ENCODE assay signal across 9 cellular contexts in the genomic region with DNA sequence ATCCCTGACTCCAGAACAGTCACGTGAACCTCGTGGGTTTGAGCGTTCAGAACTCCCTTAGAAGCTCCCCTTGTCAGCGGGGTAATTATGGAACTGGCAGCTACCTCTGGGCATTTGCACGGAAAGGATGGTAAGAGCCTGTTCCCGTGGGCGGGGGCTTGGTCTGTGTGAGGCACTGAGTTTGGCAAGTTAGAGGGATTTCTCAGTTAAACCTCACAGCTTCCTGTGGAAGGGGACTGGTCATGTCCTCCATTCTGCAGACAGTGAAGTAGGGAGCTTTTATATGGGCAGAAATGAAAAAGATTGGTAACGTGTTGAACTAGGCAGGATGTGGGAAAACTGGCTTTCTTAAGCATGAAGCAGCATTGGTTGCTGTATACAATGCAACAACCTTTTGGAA.
DNase-seq lines count a peak whose midpoint lies in the region; ATAC-seq lines count a peak whose summit lies in the region.
"Had no signal": no experiment of that assay in that cellular context is flagged by ENCODE, and none has a peak within 500 bp of the region (broad histone marks: within the 10 kb centered on the region; RNA-seq: fewer than 3 reads in every experiment).

No MANE protein-coding gene starts in this region.

- ATAC-seq in effector memory CD8-positive, alpha-beta T cell (replicated peaks): peak; percentile 45
- ATAC-seq in stimulated activated naive CD8-positive, alpha-beta T cell treated with anti-CD3 and anti-CD28 coated beads, Interleukin-15, amount 100 ng/mL, for 72 hours: peak; percentile 95

- peaks cover 23% of the 10 kb centered on the region for H3K4me1 Mint-ChIP-seq in activated T-cell treated with anti-CD3 and anti-CD28 coated beads, Interleukin-2, amount 50 U/mL, for 24 hours (ENCODE audit: low read depth)
- peaks cover 14 to 18% of the 10 kb centered on the region in 2 donors for H3K4me1 Mint-ChIP-seq in effector memory CD8-positive, alpha-beta T cell (ENCODE audit: low read depth in 2 of 2)
- H3K4me1 Mint-ChIP-seq in stimulated activated naive CD8-positive, alpha-beta T cell treated with anti-CD3 and anti-CD28 coated beads, Interleukin-15, amount 100 ng/mL, for 72 hours: peaks cover 38% of the 10 kb centered on the region

- H3K27ac Mint-ChIP-seq in activated T-cell treated with anti-CD3 and anti-CD28 coated beads, Interleukin-2, amount 50 U/mL, for 24 hours: peak overlapping the region; percentile 67
- peak overlapping the region in 1 of 2 donors; percentile 65 for H3K27ac Mint-ChIP-seq in effector memory CD8-positive, alpha-beta T cell
- H3K27ac Mint-ChIP-seq in stimulated activated naive CD8-positive, alpha-beta T cell treated with anti-CD3 and anti-CD28 coated beads, Interleukin-15, amount 100 ng/mL, for 72 hours: no peak overlapping the region

- H3K4me3 Mint-ChIP-seq in activated T-cell treated with anti-CD3 and anti-CD28 coated beads, Interleukin-2, amount 50 U/mL, for 24 hours: peak overlapping the region; percentile 37
- peak overlapping the region in 1 of 2 donors; percentile 45 for H3K4me3 Mint-ChIP-seq in effector memory CD8-positive, alpha-beta T cell
- peak overlapping the region; percentile 44 to 59 for H3K4me3 Mint-ChIP-seq in stimulated activated naive CD8-positive, alpha-beta T cell treated with anti-CD3 and anti-CD28 coated beads, Interleukin-15, amount 100 ng/mL, for 72 hours

- no peaks in the 10 kb centered on the region for H3K9me3 ChIP-seq in NT2/D1 (ENCODE audit: insufficient read depth, low read length)
- H3K9me3 ChIP-seq: esophagus muscularis mucosa had no signal

- no peaks in the 10 kb centered on the region for H3K36me3 ChIP-seq in NT2/D1 (ENCODE audit: insufficient read depth, insufficient read length, low read length)
- H3K36me3 ChIP-seq: esophagus muscularis mucosa had no signal

- H3K27me3 Mint-ChIP-seq in activated T-cell treated with anti-CD3 and anti-CD28 coated beads, Interleukin-2, amount 50 U/mL, for 24 hours: peaks cover 15% of the 10 kb centered on the region
- peaks cover 34 to 51% of the 10 kb centered on the region in 2 donors for H3K27me3 Mint-ChIP-seq in effector memory CD8-positive, alpha-beta T cell
- peaks cover 13% of the 10 kb centered on the region for H3K27me3 Mint-ChIP-seq in stimulated activated naive CD8-positive, alpha-beta T cell treated with anti-CD3 and anti-CD28 coated beads, Interleukin-15, amount 100 ng/mL, for 72 hours

- H3K9ac ChIP-seq in NT2/D1 (ENCODE audit: insufficient read length, low read depth): peak overlapping the region; percentile 17

- peaks cover 11% of the 10 kb centered on the region for H3K4me1 ChIP-seq in NT2/D1 (ENCODE audit: insufficient read depth, insufficient read length)

- no peaks in the 10 kb centered on the region for H3K27me3 ChIP-seq in NT2/D1 (ENCODE audit: insufficient read depth, insufficient read length)
- H3K27me3 ChIP-seq: esophagus muscularis mucosa had no signal

- no peaks in the 10 kb centered on the region for H3K9me3 Mint-ChIP-seq in activated T-cell treated with anti-CD3 and anti-CD28 coated beads, Interleukin-2, amount 50 U/mL, for 24 hours
- H3K9me3 Mint-ChIP-seq in effector memory CD8-positive, alpha-beta T cell: no peaks in the 10 kb centered on the region
- no peaks in the 10 kb centered on the region for H3K9me3 Mint-ChIP-seq in stimulated activated naive CD8-positive, alpha-beta T cell treated with anti-CD3 and anti-CD28 coated beads, Interleukin-15, amount 100 ng/mL, for 72 hours

- no peak overlapping the region for H3K4me3 ChIP-seq in NT2/D1 (ENCODE audit: insufficient read length, low read depth)
- H3K4me3 ChIP-seq: esophagus muscularis mucosa had no signal

- no peaks in the 10 kb centered on the region for H3K36me3 Mint-ChIP-seq in activated T-cell treated with anti-CD3 and anti-CD28 coated beads, Interleukin-2, amount 50 U/mL, for 24 hours (ENCODE audit: low read depth)
- H3K36me3 Mint-ChIP-seq in effector memory CD8-positive, alpha-beta T cell (ENCODE audit: insufficient read depth): no peaks in the 10 kb centered on the region

- DNase-seq in activated T-cell treated with anti-CD3 and anti-CD28 coated beads, Interleukin-2, amount 50 U/mL, for 24 hours: peak; percentile 52
- DNase-seq in activated T-cell treated with anti-CD3 and anti-CD28 coated beads for 4 hours (no peak), NT2/D1 (ENCODE audit: low read depth, low spot score) (no peak), DMS79 treated with DMSO at 0.1 percent for 48 hours (lab: John Stamatoyannopoulos, UW) (no peak), COLO668 (lab: John Stamatoyannopoulos, UW; ENCODE audit: unreplicated experiment) (no peak), NCI-H510A treated with DMSO at 0.1 percent for 48 hours (lab: John Stamatoyannopoulos, UW) (no peak)
- no peak for DNase-seq in effector memory CD8-positive, alpha-beta T cell
- DNase-seq in stimulated activated naive CD8-positive, alpha-beta T cell treated with anti-CD3 and anti-CD28 coated beads, Interleukin-15, amount 100 ng/mL, for 72 hours: peak; percentile 21 to 53

Comparison
In these comparisons a context has a peak if more than half of its experiments do, and no peak if none do; other contexts are left out.
1. DNase-seq: peak in activated T-cell treated with anti-CD3 and anti-CD28 coated beads, Interleukin-2, amount 50 U/mL, for 24 hours (single experiment) and stimulated activated naive CD8-positive, alpha-beta T cell treated with anti-CD3 and anti-CD28 coated beads, Interleukin-15, amount 100 ng/mL, for 72 hours (2 of 2); none in activated T-cell treated with anti-CD3 and anti-CD28 coated beads for 4 hours (single experiment), NT2/D1 (single experiment), effector memory CD8-positive, alpha-beta T cell (0 of 3), DMS79 treated with DMSO at 0.1 percent for 48 hours (single experiment), COLO668 (single experiment) and NCI-H510A treated with DMSO at 0.1 percent for 48 hours (single experiment).